Comparison of ENCODE assay signal across 12 cellular contexts in the genomic region with DNA sequence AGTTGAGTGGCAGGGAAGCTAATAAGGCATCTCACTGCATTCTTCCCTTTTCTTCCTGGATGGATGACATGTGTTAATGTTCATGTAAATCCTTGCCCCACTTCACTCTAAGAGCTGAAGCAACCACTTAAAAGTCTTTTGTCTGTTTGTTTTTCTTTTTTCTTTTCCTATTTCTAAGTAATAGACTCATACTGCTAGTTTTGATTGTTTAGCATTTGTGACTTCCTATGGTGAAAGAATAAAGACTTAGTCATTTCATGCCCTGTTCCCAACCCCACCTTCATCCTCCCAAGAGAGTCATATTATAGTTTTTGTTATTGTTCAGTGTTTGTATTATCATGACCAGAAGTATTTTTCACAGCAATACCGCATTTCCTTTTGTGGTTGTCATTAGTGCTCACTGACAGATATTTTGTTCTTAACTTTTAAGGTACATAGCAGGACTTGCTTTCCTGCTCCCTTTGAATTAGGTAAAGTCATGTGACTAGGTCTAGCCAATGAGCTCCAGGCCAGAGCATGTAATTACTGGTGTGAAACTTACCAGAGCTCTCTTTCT. TPM values are rescaled to one million over a fixed set of nuclear protein-coding genes. Genes with fewer than 3 reads are reported as not detected.
DNase-seq lines count a peak whose midpoint lies in the region; ATAC-seq and TF ChIP-seq lines count a peak whose summit lies in the region.
"Had no signal": no experiment of that assay in that cellular context is flagged by ENCODE, and none has a peak within 500 bp of the region (broad histone marks: within the 10 kb centered on the region; RNA-seq: fewer than 3 reads in every experiment).

No MANE protein-coding gene starts in this region.

- H3K36me3 ChIP-seq in left ventricle myocardium inferior, result no peaks in the 10 kb centered on the region

- H3K4me3 ChIP-seq in GM12865 (ENCODE audit: low read depth, low read length) (no peak overlapping the region), fibroblast of villous mesenchyme (ENCODE audit: low read depth, low read length) (no peak overlapping the region), left ventricle myocardium inferior (no peak overlapping the region)
- H3K4me3 ChIP-seq: SK-N-MC had no signal

- intact Hi-C loops in activated CD8-positive, alpha-beta T cell treated with anti-CD3 and anti-CD28 coated beads for 36 hours (cut with micrococcal nuclease), result no loop called here
- intact Hi-C loops in left ventricle myocardium inferior (cut with micrococcal nuclease), result no loop called here

- no peak overlapping the region for H3K4me3 Mint-ChIP-seq in activated CD8-positive, alpha-beta T cell treated with anti-CD3 and anti-CD28 coated beads for 36 hours

- H3K27ac ChIP-seq in left ventricle myocardium inferior (replicated peaks), result no peak overlapping the region
- H3K27ac ChIP-seq: SK-N-MC had no signal

- H3K4me1 ChIP-seq in left ventricle myocardium inferior, result no peaks in the 10 kb centered on the region

- H3K9me3 Mint-ChIP-seq in activated CD8-positive, alpha-beta T cell treated with anti-CD3 and anti-CD28 coated beads for 36 hours, result peaks cover 14% of the 10 kb centered on the region

- POLR2A ChIA-PET in activated CD8-positive, alpha-beta T cell treated with anti-CD3 and anti-CD28 coated beads for 36 hours (lab: Charles Lee), result no interaction called here

- peak overlapping the region; percentile 1 for H3K27ac Mint-ChIP-seq in activated CD8-positive, alpha-beta T cell treated with anti-CD3 and anti-CD28 coated beads for 36 hours
- H3K27ac Mint-ChIP-seq: progenitor cell of endocrine pancreas had no signal

- H3K27me3 Mint-ChIP-seq in activated CD8-positive, alpha-beta T cell treated with anti-CD3 and anti-CD28 coated beads for 36 hours, result no peaks in the 10 kb centered on the region

- H3K36me3 Mint-ChIP-seq in activated CD8-positive, alpha-beta T cell treated with anti-CD3 and anti-CD28 coated beads for 36 hours (ENCODE audit: low read depth), result peaks cover 1% of the 10 kb centered on the region

- CTCF ChIA-PET in activated CD8-positive, alpha-beta T cell treated with anti-CD3 and anti-CD28 coated beads for 36 hours (lab: Charles Lee), result interaction anchor here (1.0 kb wide), 1 partner anchor 513 kb away, joined by 3 read pairs; no protein-coding TSS in a partner anchor

- ATAC-seq in activated CD8-positive, alpha-beta T cell treated with anti-CD3 and anti-CD28 coated beads for 36 hours, result peak; percentile 77
- no peak for ATAC-seq in GM19328 (IDR thresholded peaks at IDR 0.05; ENCODE audit: unreplicated experiment)

- TF ChIP-seq CTCF in GM12865 (IDR thresholded peaks at IDR 0.05; ENCODE audit: insufficient read depth, low read depth, low read length, missing control alignments) (no peak), fibroblast of villous mesenchyme (IDR thresholded peaks at IDR 0.05; ENCODE audit: insufficient read depth, low read depth, low read length) (no peak), left ventricle myocardium inferior (IDR thresholded peaks at IDR 0.05; ENCODE audit: borderline replicate concordance) (no peak)
- TF ChIP-seq CTCF in activated CD8-positive, alpha-beta T cell treated with anti-CD3 and anti-CD28 coated beads for 36 hours (IDR thresholded peaks at IDR 0.05), result no peak

- H3K9me3 ChIP-seq in left ventricle myocardium inferior (replicated peaks), result peaks cover 49% of the 10 kb centered on the region

- DNase-seq in AG08396 (ENCODE audit: low spot score), result peak; percentile 11
- peak; percentile 20 for DNase-seq in GM12865 (ENCODE audit: low read depth)
- DNase-seq in activated CD8-positive, alpha-beta T cell treated with anti-CD3 and anti-CD28 coated beads for 36 hours, result peak; percentile 52
- DNase-seq in fibroblast of villous mesenchyme (ENCODE audit: low read depth), result peak; percentile 68
- DNase-seq in DMS79 treated with DMSO at 0.1 percent for 48 hours (lab: John Stamatoyannopoulos, UW), result no peak
- no peak for DNase-seq in left ventricle myocardium inferior
- no peak for DNase-seq in NCI-H1694 (lab: John Stamatoyannopoulos, UW)
- DNase-seq: anterior cingulate cortex, NCI-H1417 treated with DMSO at 0.1 percent for 48 hours had no signal

- H3K27me3 ChIP-seq in left ventricle myocardium inferior (ENCODE audit: low read depth), result peaks cover 76% of the 10 kb centered on the region

- H3K4me1 Mint-ChIP-seq in activated CD8-positive, alpha-beta T cell treated with anti-CD3 and anti-CD28 coated beads for 36 hours (ENCODE audit: low read depth), result peaks cover 25% of the 10 kb centered on the region

RNA-seq across cellular contexts. Expression of a gene that starts 18.1 kb away (rescaled TPM):
- total RNA-seq in activated CD8-positive, alpha-beta T cell treated with anti-CD3 and anti-CD28 coated beads for 36 hours, result not detected
- total RNA-seq in fibroblast of villous mesenchyme (not detected in 2 replicates), left ventricle myocardium inferior (not detected)
- total RNA-seq: progenitor cell of endocrine pancreas had no signal

Comparison
In these comparisons a context has a peak if more than half of its experiments do, and no peak if none do; other contexts are left out.
1. DNase-seq: peak in AG08396 (single experiment), GM12865 (single experiment), activated CD8-positive, alpha-beta T cell treated with anti-CD3 and anti-CD28 coated beads for 36 hours (single experiment) and fibroblast of villous mesenchyme (single experiment); none in DMS79 treated with DMSO at 0.1 percent for 48 hours (single experiment), left ventricle myocardium inferior (single experiment) and NCI-H1694 (single experiment).